8 cellular contexts compared by ENCODE assay signal in the genomic region with DNA sequence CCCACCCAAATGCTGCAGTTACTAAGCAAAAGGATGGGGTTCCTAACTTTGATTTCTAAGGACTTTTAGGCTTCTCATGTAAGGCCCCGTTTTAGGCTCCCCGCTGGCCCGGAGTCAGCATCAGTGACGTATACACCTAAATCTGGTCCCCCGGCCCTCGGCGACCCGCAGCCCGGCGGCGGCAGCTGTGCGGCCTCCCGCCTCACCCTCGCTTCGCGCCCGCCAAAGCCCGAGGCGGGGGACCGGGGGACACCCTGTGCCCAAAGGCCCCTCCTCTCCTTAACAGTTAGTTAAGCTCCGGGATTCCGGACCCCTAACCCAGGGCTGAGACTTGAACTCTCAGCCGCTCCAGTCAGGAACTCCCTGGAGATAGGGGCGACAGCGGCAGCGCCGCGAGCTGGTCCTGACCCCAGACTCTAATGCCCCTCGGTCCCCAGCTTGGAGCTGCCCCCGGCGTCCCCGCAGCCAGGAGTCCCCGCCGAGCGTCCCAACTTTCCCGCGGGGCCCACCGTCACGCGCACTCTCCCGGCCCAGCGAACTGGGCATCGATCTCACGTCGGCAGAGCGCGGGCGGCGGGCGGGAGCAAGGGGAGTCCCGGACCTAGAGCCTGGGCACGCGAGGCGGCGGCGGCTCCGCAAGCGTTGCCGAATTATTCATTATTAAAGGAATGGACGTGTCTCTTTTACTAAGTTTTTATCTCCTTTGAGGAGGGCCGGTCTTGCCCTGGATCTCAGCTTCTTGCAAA. TPM values are rescaled to one million over a fixed set of nuclear protein-coding genes. Genes with fewer than 3 reads are reported as not detected.
A peak's percentile ranks its signal among the peaks of the same experiment; 100 is the strongest.
DNase-seq lines count a peak whose midpoint lies in the region; ATAC-seq, FAIRE-seq and TF ChIP-seq lines count a peak whose summit lies in the region.

No MANE protein-coding gene starts in this region.

- TF ChIP-seq CTCF in CD14-positive monocyte (IDR thresholded peaks at IDR 0.05) (no peak), Panc1 (IDR thresholded peaks at IDR 0.05) (no peak), smooth muscle cell (IDR thresholded peaks at IDR 0.05; ENCODE audit: borderline replicate concordance, insufficient read depth, poor library complexity, severe bottlenecking) (no peak)

- H3K36me3 Mint-ChIP-seq in CD14-positive monocyte = peaks cover 4% of the 10 kb centered on the region in 2 donors

- no peaks in the 10 kb centered on the region for H3K9me3 ChIP-seq in Panc1 (ENCODE audit: control insufficient read depth, insufficient read depth, low read depth, low read length)
- no peaks in the 10 kb centered on the region for H3K9me3 ChIP-seq in adipocyte (ENCODE audit: control insufficient read depth, low read length)
- no peaks in the 10 kb centered on the region for H3K9me3 ChIP-seq in iPS-18a (ENCODE audit: control insufficient read depth, low read depth, low read length)
- no peaks in the 10 kb centered on the region for H3K9me3 ChIP-seq in smooth muscle cell (replicated peaks; ENCODE audit: low read depth)

- peak overlapping the region; percentile 93 for H3K4me2 ChIP-seq in smooth muscle cell

- H3K4me1 ChIP-seq in Panc1 (ENCODE audit: control insufficient read depth, insufficient read depth, low read length) (no peaks in the 10 kb centered on the region; the same call in 1 of the 2 replicates), adipocyte (ENCODE audit: control insufficient read depth, insufficient read depth, low read length) (peaks cover 14% of the 10 kb centered on the region), iPS-18a (ENCODE audit: control insufficient read depth, low read depth, low read length) (peaks cover 28% of the 10 kb centered on the region), smooth muscle cell (ENCODE audit: low read depth) (peaks cover 4% of the 10 kb centered on the region)

- no peak for DNase-seq in CD14-positive monocyte (ENCODE audit: low spot score)
- no peak for DNase-seq in Panc1 (ENCODE audit: low read depth, low spot score)
- peak; percentile 44 for DNase-seq in adipocyte (ENCODE audit: low read depth)
- no peak for DNase-seq in smooth muscle cell (lab: John Stamatoyannopoulos, UW; ENCODE audit: unreplicated experiment)
- no peak for DNase-seq in RCC 7860 (ENCODE audit: low spot score)

- H3K27me3 Mint-ChIP-seq in CD14-positive monocyte (ENCODE audit: low read depth in 3 of 3) = peaks cover 75 to 88% (median 76%) of the 10 kb centered on the region in 3 donors

- CTCF ChIA-PET in Panc1 (lab: Charles Lee) = no interaction called here

- H3K9me3 Mint-ChIP-seq in CD14-positive monocyte = peaks cover 0 to 34% (median 18%) of the 10 kb centered on the region in 7 donors

- no TSS peak for BruUV-seq in Panc1 (replicated peaks; lab: Mats Ljungman, UMichigan)

- in situ Hi-C loops in Panc1 (cut with HindIII; ENCODE audit: low pct_unique_long_range_greater_than_20kb, low sequenced_read_pairs) = no loop called here

- H3K9ac ChIP-seq in adipocyte (ENCODE audit: low read length) = peak overlapping the region; percentile 54
- no peak overlapping the region for H3K9ac ChIP-seq in iPS-18a (ENCODE audit: low read length)
- H3K9ac ChIP-seq in smooth muscle cell (ENCODE audit: low read depth) = no peak overlapping the region

- H3K27me3 ChIP-seq in Panc1 (ENCODE audit: control insufficient read depth, insufficient read depth, low read length) = peaks cover 15% of the 10 kb centered on the region
- H3K27me3 ChIP-seq in adipocyte (replicated peaks; ENCODE audit: control insufficient read depth, insufficient read depth, low read length) = no peaks in the 10 kb centered on the region
- H3K27me3 ChIP-seq in iPS-18a (ENCODE audit: control insufficient read depth, insufficient read depth, low read length) = peaks cover 71% of the 10 kb centered on the region
- H3K27me3 ChIP-seq in smooth muscle cell (ENCODE audit: low read depth) = peaks cover 89% of the 10 kb centered on the region

- no peak for FAIRE-seq in RCC 7860 (lab: Jason Lieb, UNC)

- no peaks in the 10 kb centered on the region; the same call in 1 of the 2 replicates for H3K36me3 ChIP-seq in Panc1 (ENCODE audit: control insufficient read depth, insufficient read depth, low read length)
- H3K36me3 ChIP-seq in adipocyte (ENCODE audit: control insufficient read depth, insufficient read depth, low read length, severe bottlenecking) = no peaks in the 10 kb centered on the region
- no peaks in the 10 kb centered on the region for H3K36me3 ChIP-seq in iPS-18a (ENCODE audit: control insufficient read depth, low read depth, low read length)
- no peaks in the 10 kb centered on the region for H3K36me3 ChIP-seq in smooth muscle cell (ENCODE audit: low read depth)

- intact Hi-C loops in CD14-positive monocyte (cut with micrococcal nuclease) = loop anchor here in 1 of 2 donors (10.0 kb wide), 2 partner anchors 379 to 609 kb away; no protein-coding TSS in a partner anchor
- intact Hi-C loops in Panc1 (cut with micrococcal nuclease; ENCODE audit: unreplicated experiment) = no loop called here

- H3F3A ChIP-seq in smooth muscle cell (ENCODE audit: low read depth) = peaks cover 8% of the 10 kb centered on the region

- H3K4me1 Mint-ChIP-seq in CD14-positive monocyte = peaks cover 30% of the 10 kb centered on the region

- H3K4me3 ChIP-seq in Panc1 (ENCODE audit: low read depth in 2 of 2, low read length in 2 of 2) (peak overlapping the region; percentile 33 to 67; a peak in 3 of 4 replicates), adipocyte (ENCODE audit: low read length) (peak overlapping the region; percentile 99), iPS-18a (ENCODE audit: low read length) (peak overlapping the region; percentile 90), smooth muscle cell (peak overlapping the region; percentile 81)

- H3K27ac Mint-ChIP-seq in CD14-positive monocyte = peak overlapping the region in 1 of 7 donors; percentile 36

- POLR2A ChIA-PET in Panc1 (lab: Charles Lee) = interaction anchor here (0.6 kb wide), 1 partner anchor 699 kb away, joined by 3 read pairs; no protein-coding TSS in a partner anchor

- H2AFZ ChIP-seq in smooth muscle cell (ENCODE audit: low read depth) = peak overlapping the region; percentile 86

- H3K27ac ChIP-seq in Panc1 (ENCODE audit: low read length) (no peak overlapping the region), iPS-18a (ENCODE audit: low read length) (no peak overlapping the region), smooth muscle cell (ENCODE audit: low read depth) (no peak overlapping the region)

- no peak for ATAC-seq in Panc1
- no peak for ATAC-seq in HG02970 (IDR thresholded peaks at IDR 0.05; ENCODE audit: low FRiP score, unreplicated experiment)
- no peak for ATAC-seq in HG02870 (IDR thresholded peaks at IDR 0.05; ENCODE audit: unreplicated experiment)

- H3K4me3 Mint-ChIP-seq in CD14-positive monocyte = peak overlapping the region; percentile 96 to 100

- H3K79me2 ChIP-seq in smooth muscle cell (ENCODE audit: low read depth) = no peaks in the 10 kb centered on the region

- no peaks in the 10 kb centered on the region for H4K20me1 ChIP-seq in smooth muscle cell (ENCODE audit: low read depth)

- WGBS in smooth muscle cell (ENCODE audit: low lambda C conversion rate) = 1% methylated on average over 56 of the region's 61 CpGs

RNA-seq across cellular contexts. Expression of gene NR3C2, which starts 1.5 kb away (rescaled TPM):
- polyA plus RNA-seq in CD14-positive monocyte (under 1 TPM; 0.09 to 0.20 TPM), smooth muscle cell (not detected in 2 replicates)
- total RNA-seq in Panc1 (2021; ENCODE audit: unreplicated experiment) (0.26 TPM), smooth muscle cell (0.09 and 0.76 TPM in 2 replicates)
- polyA plus RNA-seq in Panc1 (2012; ENCODE audit: insufficient read length) = 0.33 TPM
